1 cellular context compared by ENCODE assay signal in the genomic region with DNA sequence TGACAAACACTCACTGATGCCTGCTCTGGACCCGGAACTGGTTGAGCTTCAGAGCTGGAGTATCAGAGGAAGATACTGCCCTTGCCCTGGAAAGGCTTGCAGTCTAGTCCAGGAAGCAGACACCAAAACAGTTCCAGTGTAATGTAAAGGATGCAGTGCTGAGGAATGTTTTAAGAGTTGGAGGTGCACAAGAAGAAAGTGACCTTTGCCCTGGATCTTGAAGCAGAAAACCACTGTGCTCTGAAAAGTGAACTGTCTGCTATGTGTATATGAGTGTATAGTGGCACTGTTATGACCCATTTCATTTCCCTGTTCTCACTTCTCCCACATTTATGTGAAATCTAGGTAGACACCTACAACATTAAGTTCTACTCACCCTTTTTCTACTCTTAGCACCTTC.
TF ChIP-seq lines count a peak whose summit lies in the region.

No MANE protein-coding gene starts in this region.

TF ChIP-seq in K562, 482 proteins besides CTCF, POLR2A, EP300 and RAD21 (continued from another document):
- TF ChIP-seq, protein P1, sequence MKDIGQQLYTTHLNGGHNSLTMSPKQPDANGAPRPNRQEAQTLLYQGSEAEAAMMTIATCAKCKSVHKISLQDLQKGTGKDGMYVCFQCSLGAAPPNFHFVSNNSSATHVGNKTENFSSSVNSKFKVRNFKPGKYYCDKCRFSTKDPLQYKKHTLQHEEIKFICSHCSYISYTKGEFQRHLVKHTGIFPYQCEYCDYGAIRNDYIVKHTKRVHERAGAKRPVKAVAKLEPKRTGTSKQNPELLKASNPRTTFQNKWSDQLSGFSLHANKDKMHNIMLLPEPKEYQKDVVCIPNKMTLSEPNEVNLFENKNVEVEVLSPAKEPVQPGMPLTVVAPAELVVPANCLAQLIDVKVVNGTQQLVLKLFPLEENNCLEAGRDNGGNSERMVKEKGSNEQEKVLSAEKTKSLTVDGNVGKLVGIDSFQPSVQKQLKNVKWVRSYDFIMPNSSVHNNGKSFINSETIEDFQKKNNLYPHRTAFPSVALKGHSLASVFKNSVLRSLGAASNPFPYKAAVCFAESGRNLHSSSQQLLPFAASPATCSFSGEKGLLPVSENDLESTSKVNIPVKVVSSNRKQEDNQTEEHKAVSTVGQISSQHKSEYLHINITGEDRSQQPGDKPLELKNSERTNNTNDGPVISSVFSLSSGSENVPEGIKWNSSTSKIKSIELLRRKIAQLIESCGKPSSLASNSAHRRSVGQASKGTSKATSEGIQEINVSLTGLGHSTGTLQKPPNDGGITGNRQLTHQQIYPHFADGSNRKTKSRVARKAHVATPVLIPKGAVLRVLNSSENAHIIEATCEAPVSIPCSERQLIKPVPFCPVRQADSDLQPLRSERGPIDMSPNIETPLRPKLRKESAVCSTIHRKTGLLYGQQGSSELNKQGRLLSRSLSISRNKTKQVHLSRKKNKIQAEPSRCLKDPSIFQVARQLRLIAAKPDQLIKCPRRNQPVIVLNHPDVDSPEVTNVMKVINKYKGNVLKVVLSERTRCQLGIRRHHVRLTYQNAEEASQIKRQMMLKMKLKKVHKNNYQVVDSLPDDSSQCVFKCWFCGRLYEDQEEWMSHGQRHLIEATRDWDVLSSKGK (CRISPR knock-in tag; IDR thresholded peaks at IDR 0.05) = no peak
